In genomic region chr16:89197633-89198416, GRCh38 we compare ENCODE assay signal across 15 cellular contexts. TPM values are rescaled to one million over a fixed set of nuclear protein-coding genes. Genes with fewer than 3 reads are reported as not detected.
DNase-seq lines count a peak whose midpoint lies in the region; ATAC-seq and TF ChIP-seq lines count a peak whose summit lies in the region.
"Had no signal": no experiment of that assay in that cellular context is flagged by ENCODE, and none has a peak within 500 bp of the region (broad histone marks: within the 10 kb centered on the region; RNA-seq: fewer than 3 reads in every experiment).

No MANE protein-coding gene starts in this region.

- H3K27ac ChIP-seq in AG04450 (ENCODE audit: low read depth, low read length) (peak overlapping the region; percentile 2), osteoblast (ENCODE audit: low read depth, low read length) (no peak overlapping the region), substantia nigra (ENCODE audit: low read depth, low read length, poor library complexity, severe bottlenecking) (no peak overlapping the region)
- H3K27ac ChIP-seq: C4-2B had no signal

- ATAC-seq in HG02981 (IDR thresholded peaks at IDR 0.05; ENCODE audit: unreplicated experiment): no peak

- H3K79me2 ChIP-seq in osteoblast (ENCODE audit: insufficient read depth, low read length): no peaks in the 10 kb centered on the region

- POLR2A ChIA-PET in AG04450 (lab: Yijun Ruan, JAX): no interaction called here

- H2AFZ ChIP-seq in osteoblast (ENCODE audit: low read length): no peak overlapping the region

- peaks cover 9% of the 10 kb centered on the region for H3K9me3 ChIP-seq in AG04450 (ENCODE audit: control insufficient read depth, insufficient read depth, low read length)
- no peaks in the 10 kb centered on the region for H3K9me3 ChIP-seq in osteoblast (ENCODE audit: low read depth, low read length)
- H3K9me3 ChIP-seq: Caco-2 had no signal

- no peak overlapping the region for H3K4me2 ChIP-seq in osteoblast (ENCODE audit: insufficient read depth, low read length)

- CTCF ChIA-PET in AG04450 (lab: Charles Lee): no interaction called here

- H3K4me3 ChIP-seq in AG04450 (ENCODE audit: low read depth, low read length): no peak overlapping the region
- no peak overlapping the region for H3K4me3 ChIP-seq in H7 (ENCODE audit: insufficient read depth, low read depth, low read length)
- no peak overlapping the region for H3K4me3 ChIP-seq in osteoblast (ENCODE audit: insufficient read depth, low read length)

- DNase-seq in AG04450 (ENCODE audit: low read depth, low spot score) (no peak), H7 (peak; percentile 56), cerebellum (ENCODE audit: low spot score) (peak; percentile 16), osteoblast (ENCODE audit: insufficient read length, low spot score, missing footprints) (peak; percentile 86), HK-2 (ENCODE audit: unreplicated experiment) (no peak), substantia nigra (lab: John Stamatoyannopoulos, UW) (no peak)
- no peak for DNase-seq in stimulated activated CD4-positive, alpha-beta T cell treated with anti-CD3 and anti-CD28 coated beads, Interleukin-12 subunit alpha, Interleukin-12 subunit beta, amount 100 ng/mL, for 4 hours
- DNase-seq: DMS53; NCI-H2029 treated with DMSO at 0.1 percent for 48 hours; NCI-H2227 treated with DMSO at 0.1 percent for 48 hours; NCI-H526; NK-92 treated with Interleukin-12 subunit alpha and Interleukin-12 subunit beta, amount 100 ng/mL, for 24 hours had no signal

- H3K36me3 ChIP-seq in H7 (replicated peaks; ENCODE audit: control insufficient read depth, insufficient read depth, low read length) (no peaks in the 10 kb centered on the region), osteoblast (ENCODE audit: insufficient read depth, low read length) (no peaks in the 10 kb centered on the region)

- H4K20me1 ChIP-seq in osteoblast (ENCODE audit: insufficient read depth, low read length): no peaks in the 10 kb centered on the region

- TF ChIP-seq CTCF in AG04450 (IDR thresholded peaks at IDR 0.05; ENCODE audit: low read depth, low read length) (no peak), osteoblast (IDR thresholded peaks at IDR 0.05; ENCODE audit: extremely low read depth, low read depth, low read length) (no peak)

- no peaks in the 10 kb centered on the region for H3K4me1 ChIP-seq in osteoblast (ENCODE audit: insufficient read depth, low read length)

- H3K27me3 ChIP-seq in AG04450 (ENCODE audit: control insufficient read depth, insufficient read depth, low read length) (peaks cover 37% of the 10 kb centered on the region), H7 (ENCODE audit: control insufficient read depth, insufficient read depth, low read length) (peaks cover 34% of the 10 kb centered on the region), osteoblast (ENCODE audit: insufficient read depth, low read length) (peaks cover 27% of the 10 kb centered on the region)

RNA-seq across cellular contexts. Expression of gene SLC22A31, which starts 2.5 kb away (rescaled TPM):
- 0.25 TPM in 1 of 2 replicates, not detected in the other for polyA plus RNA-seq in AG04450 (2011; rRNA removed)
- not detected in 2 replicates for polyA minus RNA-seq in AG04450 (2011; rRNA and poly(A)+ RNA removed)
- 0.81 and 1.9 TPM in 2 replicates for total RNA-seq in H7 (2014; rRNA removed; shearing (Covaris generic))
- 0.91 TPM for total RNA-seq in cerebellum
- total RNA-seq in osteoblast: not detected in 2 replicates

RNA-seq across cellular contexts. Expression of gene ZNF778, which starts 19.7 kb away (rescaled TPM):
- 11.3 and 13.1 TPM in 2 replicates for polyA plus RNA-seq in AG04450 (2011; rRNA removed)
- 11.8 and 22.6 TPM in 2 replicates for polyA minus RNA-seq in AG04450 (2011; rRNA and poly(A)+ RNA removed)
- 10.1 and 12.3 TPM in 2 replicates for total RNA-seq in H7 (2014; rRNA removed; shearing (Covaris generic))
- 18.1 TPM for total RNA-seq in cerebellum
- 6.2 and 8.7 TPM in 2 replicates for total RNA-seq in osteoblast

RNA-seq across cellular contexts. Expression of gene CDH15, which starts 26.3 kb away (rescaled TPM):
- polyA plus RNA-seq in AG04450 (2011; rRNA removed): 0.11 and 0.12 TPM in 2 replicates
- polyA minus RNA-seq in AG04450 (2011; rRNA and poly(A)+ RNA removed): not detected in 2 replicates
- total RNA-seq in H7 (2014; rRNA removed; shearing (Covaris generic)): 0.07 and 0.10 TPM in 2 replicates
- total RNA-seq in cerebellum: 3.8 TPM
- total RNA-seq in osteoblast: 1.5 and 2.2 TPM in 2 replicates
- total RNA-seq: Caco-2 had no signal

Comparison
In these comparisons a context has a peak if more than half of its experiments do, and no peak if none do; other contexts are left out.
1. DNase-seq: peak in H7 (single experiment), cerebellum (single experiment) and osteoblast (single experiment); none in AG04450 (single experiment), stimulated activated CD4-positive, alpha-beta T cell treated with anti-CD3 and anti-CD28 coated beads, Interleukin-12 subunit alpha, Interleukin-12 subunit beta, amount 100 ng/mL, for 4 hours (single experiment), HK-2 (single experiment) and substantia nigra (0 of 49).